23 cellular contexts compared by ENCODE assay signal in genomic region chr6:25215881-25216280, GRCh38.
"Had no signal": no experiment of that assay in that cellular context is flagged by ENCODE, and none has a peak within 500 bp of the region (broad histone marks: within the 10 kb centered on the region; RNA-seq: fewer than 3 reads in every experiment).

No MANE protein-coding gene starts in this region.

- H3K4me1 ChIP-seq: esophagus muscularis mucosa, parathyroid adenoma, upper lobe of right lung had no signal

- H2AFZ ChIP-seq: parathyroid adenoma had no signal

- H3K27me3 Mint-ChIP-seq: activated naive CD4-positive, alpha-beta T cell treated with anti-CD3 and anti-CD28 coated beads, Interleukin-2, amount 50 U/mL, for 24 hours; stimulated activated naive B cell treated with anti-CD40 and anti-IgM and Interleukin-4, amounts not matched to agents 10 μg/mL and 1 μg/mL and 100 μg/mL, for 72 hours had no signal

- H3K36me3 ChIP-seq: esophagus muscularis mucosa, heart left ventricle, thoracic aorta, upper lobe of right lung had no signal

- H3K27ac Mint-ChIP-seq: brain; nephron progenitor cell; stimulated activated naive B cell treated with anti-CD40 and anti-IgM and Interleukin-4, amounts not matched to agents 10 μg/mL and 1 μg/mL and 100 μg/mL, for 72 hours; T-helper 2 cell treated with Interferon-gamma antibody and Interleukin-4, amounts not matched to agents 5 μg/mL and 100 μg/mL, for 36 hours had no signal

- H3K4me1 Mint-ChIP-seq: activated naive CD4-positive, alpha-beta T cell treated with anti-CD3 and anti-CD28 coated beads, Interleukin-2, amount 50 U/mL, for 24 hours; stimulated activated naive B cell treated with anti-CD40 and anti-IgM and Interleukin-4, amounts not matched to agents 10 μg/mL and 1 μg/mL and 100 μg/mL, for 72 hours had no signal

- H3K4me3 Mint-ChIP-seq: activated naive CD4-positive, alpha-beta T cell treated with anti-CD3 and anti-CD28 coated beads, Interleukin-2, amount 50 U/mL, for 24 hours; brain; nephron progenitor cell; stimulated activated naive B cell treated with anti-CD40 and anti-IgM and Interleukin-4, amounts not matched to agents 10 μg/mL and 1 μg/mL and 100 μg/mL, for 72 hours; T-helper 2 cell treated with Interferon-gamma antibody and Interleukin-4, amounts not matched to agents 5 μg/mL and 100 μg/mL, for 36 hours had no signal

- H3K79me2 ChIP-seq: parathyroid adenoma had no signal

- H3K27ac ChIP-seq: esophagus muscularis mucosa, heart left ventricle, parathyroid adenoma, thoracic aorta, upper lobe of right lung had no signal

- H3K27me3 ChIP-seq: esophagus muscularis mucosa, heart left ventricle, upper lobe of right lung had no signal

- H3K4me3 ChIP-seq: esophagus muscularis mucosa, heart left ventricle, mucosa of descending colon, thoracic aorta, upper lobe of right lung had no signal

- DNase-seq: activated gamma-delta T cell treated with Interleukin-2 at 50 U/mL for 16 hours; activated T-cell treated with anti-CD3 and anti-CD28 coated beads, Interleukin-2, amount 50 U/mL, for 1 hour; aorta; central memory CD4-positive, alpha-beta T cell; effector memory CD4-positive, alpha-beta T cell; heart left ventricle; islet precursor cell; left cardiac atrium; mesendoderm; mucosa of descending colon; nephron progenitor cell; small intestine; stimulated activated CD4-positive, alpha-beta T cell treated with anti-CD3 and anti-CD28 coated beads, Interleukin-2, amount 100 ng/mL, for 48 hours; stimulated activated CD8-positive, alpha-beta memory T cell treated with anti-CD3 and anti-CD28 coated beads, Interleukin-4, amount 100 ng/mL, for 48 hours; stimulated activated naive B cell treated with anti-CD40 and anti-IgM and Interleukin-4, amounts not matched to agents 10 μg/mL and 1 μg/mL and 100 μg/mL, for 72 hours; upper lobe of right lung had no signal

- ATAC-seq: heart left ventricle; left cardiac atrium; mucosa of descending colon; sciatic nerve; stimulated activated naive B cell treated with anti-CD40 and anti-IgM and Interleukin-4, amounts not matched to agents 10 μg/mL and 1 μg/mL and 100 μg/mL, for 72 hours; upper lobe of right lung had no signal

- H3K36me3 Mint-ChIP-seq: activated naive CD4-positive, alpha-beta T cell treated with anti-CD3 and anti-CD28 coated beads, Interleukin-2, amount 50 U/mL, for 24 hours; brain; stimulated activated naive B cell treated with anti-CD40 and anti-IgM and Interleukin-4, amounts not matched to agents 10 μg/mL and 1 μg/mL and 100 μg/mL, for 72 hours had no signal
